Comparison of ENCODE assay signal across 8 cellular contexts in the genomic region with DNA sequence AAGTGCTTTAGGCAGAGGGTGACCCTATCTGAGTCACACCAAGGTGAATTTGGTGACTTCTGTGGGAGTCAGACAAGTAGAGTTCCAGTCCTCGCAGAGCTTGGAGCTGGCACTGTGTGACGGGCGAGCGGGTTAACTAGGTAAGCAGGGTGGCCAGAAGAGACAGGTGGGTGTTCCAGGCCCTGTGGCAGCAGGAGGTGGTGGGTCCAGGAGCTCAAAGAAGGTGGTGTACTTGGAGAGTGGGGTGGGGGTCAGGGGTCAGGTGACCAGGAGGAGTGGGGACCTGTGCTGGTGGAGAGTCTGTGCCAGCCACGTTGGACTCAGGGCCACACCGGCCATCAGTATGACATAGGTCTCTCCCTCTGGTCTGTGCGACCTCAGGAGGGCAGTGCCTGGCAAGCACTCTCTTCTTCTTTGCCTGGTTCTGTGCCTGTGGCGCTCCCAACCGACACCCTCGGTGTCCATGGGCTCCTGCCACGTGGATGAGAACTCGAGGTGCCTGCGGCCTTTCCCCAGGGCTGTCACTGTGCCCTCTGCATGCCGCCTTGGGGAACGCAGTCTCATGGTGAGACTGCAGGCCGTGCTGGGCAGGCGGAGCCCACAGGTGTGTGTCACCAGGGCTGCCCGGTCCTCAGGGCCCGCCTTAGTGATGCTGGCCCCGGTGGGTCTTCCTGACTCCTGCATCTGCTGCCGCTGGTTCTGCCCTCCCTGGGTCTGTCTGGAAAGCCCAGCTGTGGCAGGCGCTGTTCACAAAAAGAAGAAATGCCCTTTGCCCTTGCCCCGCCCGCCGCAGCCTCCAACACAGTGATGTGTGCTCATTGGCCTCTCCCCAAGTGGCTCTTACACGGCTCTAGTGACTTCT. TPM values are rescaled to one million over a fixed set of nuclear protein-coding genes. Genes with fewer than 3 reads are reported as not detected.
DNase-seq lines count a peak whose midpoint lies in the region; ATAC-seq and TF ChIP-seq lines count a peak whose summit lies in the region.

No MANE protein-coding gene starts in this region.

- no peak for TF ChIP-seq CTCF in tibial artery (IDR thresholded peaks at IDR 0.05)

- H3K9me3 ChIP-seq in tibial artery: no peaks in the 10 kb centered on the region

- no peak for ATAC-seq in activated T-helper 17 cell treated with anti-CD3 and anti-CD28 coated beads, Interleukin-2, amount 50 U/mL, for 72 hours (replicated peaks)
- ATAC-seq in left colon: peak; percentile 39
- ATAC-seq in GM18867 (IDR thresholded peaks at IDR 0.05; ENCODE audit: unreplicated experiment): no peak
- ATAC-seq in HG03565 (IDR thresholded peaks at IDR 0.05; ENCODE audit: unreplicated experiment): no peak

- H3K27me3 Mint-ChIP-seq in activated naive CD4-positive, alpha-beta T cell treated with anti-CD3 and anti-CD28 coated beads, Interleukin-2, amount 50 U/mL, for 24 hours: no peaks in the 10 kb centered on the region
- H3K27me3 Mint-ChIP-seq in activated T-helper 17 cell treated with anti-CD3 and anti-CD28 coated beads, Interleukin-2, amount 50 U/mL, for 72 hours: no peaks in the 10 kb centered on the region

- H3K4me3 ChIP-seq in tibial artery: peak overlapping the region in 1 of 2 donors; percentile 90

- peak overlapping the region; percentile 93 for H3K27ac Mint-ChIP-seq in activated naive CD4-positive, alpha-beta T cell treated with anti-CD3 and anti-CD28 coated beads, Interleukin-2, amount 50 U/mL, for 24 hours
- peak overlapping the region; percentile 67 for H3K27ac Mint-ChIP-seq in activated T-helper 17 cell treated with anti-CD3 and anti-CD28 coated beads, Interleukin-2, amount 50 U/mL, for 72 hours

- H3K36me3 Mint-ChIP-seq in activated naive CD4-positive, alpha-beta T cell treated with anti-CD3 and anti-CD28 coated beads, Interleukin-2, amount 50 U/mL, for 24 hours: peaks cover 1% of the 10 kb centered on the region
- peaks cover 41% of the 10 kb centered on the region for H3K36me3 Mint-ChIP-seq in activated T-helper 17 cell treated with anti-CD3 and anti-CD28 coated beads, Interleukin-2, amount 50 U/mL, for 72 hours (ENCODE audit: low read depth)

- intact Hi-C loops in left colon (cut with DNase I, micrococcal nuclease): no loop called here
- intact Hi-C loops in tibial artery (cut with DNase I; ENCODE audit: low total_unique reads): no loop called here

- peak overlapping the region; percentile 93 to 94 for H3K27ac ChIP-seq in tibial artery

- no peaks in the 10 kb centered on the region for H3K9me3 Mint-ChIP-seq in activated naive CD4-positive, alpha-beta T cell treated with anti-CD3 and anti-CD28 coated beads, Interleukin-2, amount 50 U/mL, for 24 hours
- no peaks in the 10 kb centered on the region for H3K9me3 Mint-ChIP-seq in activated T-helper 17 cell treated with anti-CD3 and anti-CD28 coated beads, Interleukin-2, amount 50 U/mL, for 72 hours

- no peaks in the 10 kb centered on the region for H3K27me3 ChIP-seq in tibial artery

- H3K4me1 Mint-ChIP-seq in activated naive CD4-positive, alpha-beta T cell treated with anti-CD3 and anti-CD28 coated beads, Interleukin-2, amount 50 U/mL, for 24 hours: peaks cover 27% of the 10 kb centered on the region
- peaks cover 8% of the 10 kb centered on the region for H3K4me1 Mint-ChIP-seq in activated T-helper 17 cell treated with anti-CD3 and anti-CD28 coated beads, Interleukin-2, amount 50 U/mL, for 72 hours

- H3K36me3 ChIP-seq in tibial artery: peaks cover 15 to 38% (median 35%) of the 10 kb centered on the region in 3 donors

- DNase-seq in activated naive CD4-positive, alpha-beta T cell treated with Interleukin-2 at 50 U/mL for 16 hours: no peak
- peak; percentile 75 to 86 for DNase-seq in left colon
- DNase-seq in tibial artery: no peak
- DNase-seq in SK-N-DZ (ENCODE audit: low spot score): no peak

- H3K4me3 Mint-ChIP-seq in activated naive CD4-positive, alpha-beta T cell treated with anti-CD3 and anti-CD28 coated beads, Interleukin-2, amount 50 U/mL, for 24 hours: peak overlapping the region; percentile 78
- peak overlapping the region; percentile 74 for H3K4me3 Mint-ChIP-seq in activated T-helper 17 cell treated with anti-CD3 and anti-CD28 coated beads, Interleukin-2, amount 50 U/mL, for 72 hours

- H3K4me1 ChIP-seq in tibial artery: peaks cover 9 to 43% (median 16%) of the 10 kb centered on the region in 4 donors

RNA-seq across cellular contexts. Expression of a gene that starts 1.6 kb away (rescaled TPM):
- 10 to 100 TPM; 16.0 to 20.5 TPM for total RNA-seq in activated T-helper 17 cell treated with anti-CD3 and anti-CD28 coated beads, Interleukin-2, amount 50 U/mL, for 72 hours
- 10 to 100 TPM in 1 of 2 donors, 1 to 10 TPM in 1; 8.1 to 10.6 TPM for total RNA-seq in left colon
- polyA plus RNA-seq in SK-N-DZ (2014; cell fraction: cytosol; rRNA removed): 32.5 and 36.2 TPM in 2 replicates
- 38.2 and 42.4 TPM in 2 replicates for polyA plus RNA-seq in SK-N-DZ (2014; cell fraction: nucleus; rRNA removed)

RNA-seq across cellular contexts. Expression of a gene that starts 6.7 kb away (rescaled TPM):
- 10 to 100 TPM; 42.3 to 52.6 TPM for total RNA-seq in activated T-helper 17 cell treated with anti-CD3 and anti-CD28 coated beads, Interleukin-2, amount 50 U/mL, for 72 hours
- total RNA-seq in left colon: 10 to 100 TPM; 39.5 to 41.0 TPM
- 26.0 and 50.0 TPM in 2 replicates for polyA plus RNA-seq in SK-N-DZ (2014; cell fraction: cytosol; rRNA removed)
- 40.1 and 56.7 TPM in 2 replicates for polyA plus RNA-seq in SK-N-DZ (2014; cell fraction: nucleus; rRNA removed)

RNA-seq across cellular contexts. Expression of a gene that starts 18.9 kb away (rescaled TPM):
- total RNA-seq in activated T-helper 17 cell treated with anti-CD3 and anti-CD28 coated beads, Interleukin-2, amount 50 U/mL, for 72 hours: not detected
- 1 to 10 TPM; 2.3 to 2.8 TPM for total RNA-seq in left colon
- polyA plus RNA-seq in SK-N-DZ (2014; cell fraction: cytosol; rRNA removed): 0.80 and 4.1 TPM in 2 replicates
- polyA plus RNA-seq in SK-N-DZ (2014; cell fraction: nucleus; rRNA removed): 27.0 and 28.9 TPM in 2 replicates

Comparison
In these comparisons a context has a peak if more than half of its experiments do, and no peak if none do; other contexts are left out.
1. DNase-seq: peak in left colon (2 of 2); none in activated naive CD4-positive, alpha-beta T cell treated with Interleukin-2 at 50 U/mL for 16 hours (single experiment), tibial artery (0 of 2) and SK-N-DZ (single experiment).